ENCODE assay signal across 13 cellular contexts in genomic region chr10:110141747-110142625, GRCh38.
DNase-seq lines count a peak whose midpoint lies in the region; ATAC-seq and TF ChIP-seq lines count a peak whose summit lies in the region.
"Had no signal": no experiment of that assay in that cellular context is flagged by ENCODE, and none has a peak within 500 bp of the region (broad histone marks: within the 10 kb centered on the region; RNA-seq: fewer than 3 reads in every experiment).

No MANE protein-coding gene starts in this region.

- no peaks in the 10 kb centered on the region for H3F3A ChIP-seq in GM23338 (replicated peaks; ENCODE audit: low read depth)

- no peak overlapping the region for H3K4me2 ChIP-seq in GM23338

- H3K9me3 ChIP-seq in spleen, result no peaks in the 10 kb centered on the region

- H3K27ac Mint-ChIP-seq in GM23338, result no peak overlapping the region
- H3K27ac Mint-ChIP-seq in dendritic cell treated with granulocyte-macrophage colony-stimulating factor and Interleukin-4, amounts not matched to agents 40 ng/mL and 50 ng/mL, for 4 days, result peak overlapping the region; percentile 78
- H3K27ac Mint-ChIP-seq: effector memory CD8-positive, alpha-beta T cell had no signal

- peaks cover 8% of the 10 kb centered on the region; the same call in 2 of the 3 replicates for H3K4me1 Mint-ChIP-seq in GM23338
- H3K4me1 Mint-ChIP-seq in dendritic cell treated with granulocyte-macrophage colony-stimulating factor and Interleukin-4, amounts not matched to agents 40 ng/mL and 50 ng/mL, for 4 days (ENCODE audit: low read depth), result peaks cover 39% of the 10 kb centered on the region

- no peak overlapping the region for H3K27ac ChIP-seq in GM23338 (ENCODE audit: low read depth)
- H3K27ac ChIP-seq in spleen, result peak overlapping the region in 4 of 8 donors; percentile 7 to 74 (median 35)

- no peaks in the 10 kb centered on the region for H3K36me3 ChIP-seq in GM23338 (ENCODE audit: insufficient read depth)
- no peaks in the 10 kb centered on the region for H3K36me3 ChIP-seq in spleen

- TF ChIP-seq POLR2A in spleen (IDR thresholded peaks at IDR 0.05), result no peak

- H3K4me3 Mint-ChIP-seq in GM23338, result no peak overlapping the region
- H3K4me3 Mint-ChIP-seq in dendritic cell treated with granulocyte-macrophage colony-stimulating factor and Interleukin-4, amounts not matched to agents 40 ng/mL and 50 ng/mL, for 4 days, result no peak overlapping the region
- H3K4me3 Mint-ChIP-seq: effector memory CD8-positive, alpha-beta T cell had no signal

- H3K27me3 ChIP-seq in GM23338 (ENCODE audit: insufficient read depth) (peaks cover 15% of the 10 kb centered on the region), spleen (replicated peaks in 1 of 7) (peaks cover 0 to 3% (median 0%) of the 10 kb centered on the region in 7 donors)

- WGBS in spleen, 5 donors, result 53 to 68% (median 62%) methylated on average over 9 to 10 of the region's 10 CpGs

- no peaks in the 10 kb centered on the region for H3K36me3 Mint-ChIP-seq in GM23338 (ENCODE audit: low read depth)
- H3K36me3 Mint-ChIP-seq in dendritic cell treated with granulocyte-macrophage colony-stimulating factor and Interleukin-4, amounts not matched to agents 40 ng/mL and 50 ng/mL, for 4 days (ENCODE audit: low read depth), result peaks cover 6% of the 10 kb centered on the region

- no peaks in the 10 kb centered on the region for H3K9me3 Mint-ChIP-seq in GM23338
- H3K9me3 Mint-ChIP-seq in dendritic cell treated with granulocyte-macrophage colony-stimulating factor and Interleukin-4, amounts not matched to agents 40 ng/mL and 50 ng/mL, for 4 days, result no peaks in the 10 kb centered on the region
- H3K9me3 Mint-ChIP-seq: effector memory CD8-positive, alpha-beta T cell had no signal

- no peak for TF ChIP-seq CTCF in GM23338 (conservative IDR thresholded peaks at IDR 0.05; ENCODE audit: low read depth in 2 of 2)
- TF ChIP-seq CTCF in spleen (IDR thresholded peaks at IDR 0.05 in 8 of 11, conservative IDR thresholded peaks at IDR 0.05 in 3 of 11), result no peak

- no peak overlapping the region for H2AFZ ChIP-seq in GM23338

- H3K9me2 ChIP-seq in GM23338 (ENCODE audit: insufficient read depth), result no peaks in the 10 kb centered on the region

- H3K27me3 Mint-ChIP-seq in GM23338 (ENCODE audit: insufficient read depth, low read depth, poor library complexity), result no peaks in the 10 kb centered on the region
- peaks cover 4% of the 10 kb centered on the region for H3K27me3 Mint-ChIP-seq in dendritic cell treated with granulocyte-macrophage colony-stimulating factor and Interleukin-4, amounts not matched to agents 40 ng/mL and 50 ng/mL, for 4 days

- intact Hi-C loops in dendritic cell treated with granulocyte-macrophage colony-stimulating factor and Interleukin-4, amounts not matched to agents 40 ng/mL and 50 ng/mL, for 4 days (cut with micrococcal nuclease), result loop anchor here (5.0 kb wide), 2 partner anchors 35 to 65 kb away; partner anchors contain the start of gene MXI1
- intact Hi-C loops in spleen (cut with DNase I; ENCODE audit: low total_unique reads), result no loop called here

- DNase-seq in GM23338 (ENCODE audit: low spot score) (no peak), NOMO-1 treated with dmso at 0.1 percent for 144 hours (lab: John Stamatoyannopoulos, UW; ENCODE audit: unreplicated experiment) (peak; percentile 43), mucosa of gallbladder (ENCODE audit: low spot score) (peak; percentile 52), T-helper 1 cell (no peak), germinal center (ENCODE audit: low spot score) (no peak), GOT3 (lab: John Stamatoyannopoulos, UW) (no peak), spleen (no peak)
- DNase-seq: amniotic stem cell; COR-L47; effector memory CD8-positive, alpha-beta T cell; NCI-H524 had no signal

- H4K20me1 ChIP-seq in GM23338 (replicated peaks; ENCODE audit: insufficient read depth), result no peaks in the 10 kb centered on the region

- H3K79me2 ChIP-seq in GM23338 (replicated peaks; ENCODE audit: insufficient read depth), result no peaks in the 10 kb centered on the region

- H3K4me3 ChIP-seq in GM23338 (no peak overlapping the region), spleen (no peak overlapping the region)
- H3K4me3 ChIP-seq: skin epidermis had no signal

- peak; percentile 22; the same call in 1 of the 3 replicates for ATAC-seq in GM23338
- ATAC-seq: effector memory CD8-positive, alpha-beta T cell had no signal

- H3K4me1 ChIP-seq in GM23338 (ENCODE audit: insufficient read depth), result no peaks in the 10 kb centered on the region
- H3K4me1 ChIP-seq in spleen, result peaks cover 11 to 45% (median 21%) of the 10 kb centered on the region in 6 donors

TF ChIP-seq in GM23338, 12 proteins besides CTCF, POLR2A, EP300 and RAD21:
- no peak for TF ChIP-seq CREB1 (CRISPR knock-in tag; IDR thresholded peaks at IDR 0.05; ENCODE audit: low read depth)
- TF ChIP-seq JUNB (IDR thresholded peaks at IDR 0.05; ENCODE audit: unreplicated experiment), result no peak
- TF ChIP-seq ZNF462 (CRISPR knock-in tag; IDR thresholded peaks at IDR 0.05), result no peak
TF ChIP-seq in GM23338: peak in this region for 0.

Comparison
In these comparisons a context has a peak if more than half of its experiments do, and no peak if none do; other contexts are left out.
1. DNase-seq: peak in NOMO-1 treated with dmso at 0.1 percent for 144 hours (single experiment) and mucosa of gallbladder (single experiment); none in GM23338 (single experiment), T-helper 1 cell (0 of 5), germinal center (single experiment), GOT3 (single experiment) and spleen (single experiment).